In the genomic region with DNA sequence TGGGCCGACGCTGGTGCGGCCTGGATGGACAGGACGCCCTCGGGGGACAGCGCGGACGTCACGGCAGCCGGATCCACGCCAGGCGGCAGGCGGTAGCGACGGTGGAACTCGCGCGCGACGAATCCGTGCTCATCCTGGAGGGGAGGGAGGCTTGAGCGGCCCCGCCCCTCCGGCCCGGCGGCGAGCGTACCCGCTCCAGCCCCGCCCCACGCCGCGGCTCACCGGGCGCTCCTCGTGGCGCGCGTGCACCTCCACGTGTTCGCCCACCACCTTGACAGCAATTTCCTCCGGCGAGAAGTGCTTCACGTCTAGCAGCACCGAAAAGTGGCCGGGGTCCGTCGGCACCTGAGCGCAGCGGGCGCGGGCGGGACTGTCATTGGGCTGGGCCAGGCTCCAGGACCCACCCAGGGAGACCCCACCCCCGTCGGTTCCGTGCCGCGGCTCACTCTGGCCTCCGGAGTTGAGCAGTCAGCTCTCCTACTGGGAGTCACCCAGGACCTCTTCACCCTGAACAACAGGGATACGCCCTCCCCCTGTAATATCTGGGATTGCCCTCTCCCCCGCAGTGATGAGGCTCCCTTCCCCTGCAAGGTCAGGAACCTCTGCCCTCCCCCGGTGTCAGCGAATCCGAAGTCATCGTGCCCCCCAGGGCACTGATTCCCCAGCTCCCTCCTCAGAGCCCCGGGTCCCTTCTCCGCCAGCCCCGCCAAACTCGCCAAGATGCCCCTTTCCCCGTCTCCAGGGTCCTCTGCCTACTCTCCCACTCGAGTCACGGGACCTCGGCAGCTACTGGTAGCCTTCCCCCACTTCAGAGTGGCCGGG, we compare ENCODE assay signal across 7 cellular contexts. TPM values are rescaled to one million over a fixed set of nuclear protein-coding genes. Genes with fewer than 3 reads are reported as not detected.
DNase-seq lines count a peak whose midpoint lies in the region; ATAC-seq, FAIRE-seq and TF ChIP-seq lines count a peak whose summit lies in the region.

No MANE protein-coding gene starts in this region.

- H3K4me3 ChIP-seq in K562, result no peak overlapping the region
- peak overlapping the region; percentile 21 to 92 for H3K4me3 ChIP-seq in left lung

- H2AFZ ChIP-seq in K562 (ENCODE audit: low read depth, low read length), result no peak overlapping the region

- no peak overlapping the region for H3K27ac Mint-ChIP-seq in T-helper 17 cell

- no peaks in the 10 kb centered on the region; the same call in 1 of the 2 replicates for H4K20me1 ChIP-seq in K562 (replicated peaks; ENCODE audit: control insufficient read depth, insufficient read depth, low read length)

- POLR2A ChIA-PET in K562 (lab: Yijun Ruan, JAX), result interaction anchor here (0.5 to 2.2 kb wide), 3 partner anchors 8 to 783 kb away, joined by 4 to 12 read pairs (median 4); partner anchors contain the start of gene LIN37

- H3K9me1 ChIP-seq in K562 (ENCODE audit: control insufficient read depth, insufficient read depth, low read length), result no peaks in the 10 kb centered on the region

- no peak for FAIRE-seq in K562 (lab: Jason Lieb, UNC)

- no peak overlapping the region for H3K4me2 ChIP-seq in K562 (ENCODE audit: insufficient read depth, low read length)

- H3K36me3 ChIP-seq in K562 (ENCODE audit: control insufficient read depth, insufficient read depth, low read length), result peaks cover 30% of the 10 kb centered on the region; the same call in 2 of the 3 replicates
- H3K36me3 ChIP-seq in left lung, result peaks cover 0 to 40% of the 10 kb centered on the region in 2 donors

- H3K27ac ChIP-seq in K562 (ENCODE audit: extremely low read depth, low read depth, low read length) (no peak overlapping the region), left lung (peak overlapping the region; percentile 86 to 94), foreskin keratinocyte (no peak overlapping the region)

- peaks cover 17% of the 10 kb centered on the region for H3K79me2 ChIP-seq in K562 (ENCODE audit: control insufficient read depth, insufficient read depth, low read length)

- H3K9ac ChIP-seq in K562 (ENCODE audit: insufficient read depth in 1 of 2, low read depth in 2 of 2, low read length in 2 of 2), result peak overlapping the region in 1 of 2 experiments; percentile 68; a peak in 2 of 4 replicates

- ATAC-seq in T-helper 17 cell (peak; percentile 10), K562 (no peak), left lung (peak; percentile 7), foreskin keratinocyte (no peak), GM19452 (IDR thresholded peaks at IDR 0.05; ENCODE audit: unreplicated experiment) (no peak)

- H3K36me3 Mint-ChIP-seq in T-helper 17 cell (ENCODE audit: low read depth), result peaks cover 3% of the 10 kb centered on the region

- H3K27me3 ChIP-seq in K562 (ENCODE audit: control insufficient read depth in 2 of 2, insufficient read depth in 2 of 2, low read length in 2 of 2), result no peaks in the 10 kb centered on the region
- H3K27me3 ChIP-seq in left lung, result peaks cover 0 to 21% of the 10 kb centered on the region in 2 donors
- H3K27me3 ChIP-seq in foreskin keratinocyte, result no peaks in the 10 kb centered on the region

- peak; percentile 55 to 71 (median 57) for DNase-seq in T-helper 17 cell
- DNase-seq in K562 (ENCODE audit: extremely low read depth in 1 of 4, low spot score in 3 of 4), result no peak
- peak in 1 of 2 donors; percentile 84 for DNase-seq in left lung
- peak; percentile 42 for DNase-seq in stimulated activated CD8-positive, alpha-beta memory T cell treated with anti-CD3 and anti-CD28 coated beads, Interleukin-12 subunit alpha, Interleukin-12 subunit beta, amount 100 ng/mL, for 4 hours (ENCODE audit: low read depth)
- DNase-seq in foreskin keratinocyte, result no peak
- DNase-seq in NCI-H187 treated with DMSO at 0.1 percent for 48 hours (lab: John Stamatoyannopoulos, UW), result no peak

- no peak for TF ChIP-seq POLR2A in K562 (conservative IDR thresholded peaks at IDR 0.05)

- TF ChIP-seq CTCF in K562 (IDR thresholded peaks at IDR 0.05 in 2 of 3, conservative IDR thresholded peaks at IDR 0.05 in 1 of 3; ENCODE audit: insufficient read depth in 2 of 3, low read depth in 1 of 3, low read length in 3 of 3) (no peak), left lung (IDR thresholded peaks at IDR 0.05) (no peak), foreskin keratinocyte (conservative IDR thresholded peaks at IDR 0.05) (no peak)

- BruUV-seq in K562 (replicated peaks; lab: Mats Ljungman, UMichigan), result no TSS peak

- peaks cover 24% of the 10 kb centered on the region for H3K4me1 Mint-ChIP-seq in T-helper 17 cell

- no peak for TF ChIP-seq EP300 in K562 (IDR thresholded peaks at IDR 0.05; ENCODE audit: low read length)

- 86% methylated on average over 32 of the region's 74 CpGs for WGBS in K562 (ENCODE audit: insufficient coverage, low coverage, missing lambda C conversion rate)

- in situ Hi-C loops in K562 (cut with MboI), result no loop called here

- intact Hi-C loops in K562 (cut with micrococcal nuclease), result no loop called here
- intact Hi-C loops in left lung (cut with DNase I), result no loop called here

- TF ChIP-seq RAD21 in K562 (CRISPR knock-in tag; conservative IDR thresholded peaks at IDR 0.05 in 1 of 2, IDR thresholded peaks at IDR 0.05 in 1 of 2), result no peak

- H3K9me3 ChIP-seq in T-helper 17 cell (ENCODE audit: control insufficient read depth, low read length, poor library complexity, severe bottlenecking), result no peaks in the 10 kb centered on the region
- H3K9me3 ChIP-seq in K562 (replicated peaks; ENCODE audit: control insufficient read depth, insufficient read depth, low read depth, low read length), result no peaks in the 10 kb centered on the region; the same call in 1 of the 2 replicates
- H3K9me3 ChIP-seq in left lung, result no peaks in the 10 kb centered on the region

- CTCF ChIA-PET in K562 (lab: Yijun Ruan, JAX; ENCODE audit: low intra/inter-chr PET ratio), result no interaction called here

- peak overlapping the region; percentile 65 for H3K4me3 Mint-ChIP-seq in T-helper 17 cell

- H3K4me1 ChIP-seq in K562 (replicated peaks in 1 of 2; ENCODE audit: control insufficient read depth in 2 of 2, insufficient read depth in 2 of 2, low read length in 2 of 2), result peaks cover 13 to 41% of the 10 kb centered on the region in 2 experiments
- peaks cover 13 to 41% of the 10 kb centered on the region in 2 donors for H3K4me1 ChIP-seq in left lung
- H3K4me1 ChIP-seq in foreskin keratinocyte, result no peaks in the 10 kb centered on the region

- no peaks in the 10 kb centered on the region for H3K27me3 Mint-ChIP-seq in T-helper 17 cell

RNA-seq across cellular contexts. Expression of gene HSPB6, which starts 1.1 kb away (rescaled TPM):
- total RNA-seq in T-helper 17 cell (not detected), K562 (2014; rRNA removed) (not detected in 2 replicates), K562 (2014; rRNA removed; fragmentation: Illumina TruSeq; extraction: Trizol) (not detected in 2 replicates), K562 (2015; rRNA removed; fragmentation: Illumina TruSeq; extraction: Trizol) (not detected in 2 replicates), K562 (2021) (0.40 and 0.55 TPM in 2 replicates), left lung (10 to 100 TPM; 38.3 to 39.7 TPM), foreskin keratinocyte (0.07 and 0.10 TPM in 2 replicates)
- total RNA-seq in K562 (2011; cell fraction: chromatin; rRNA removed; ENCODE audit: low replicate concordance), result 0.32 TPM in 1 of 2 replicates, not detected in the other
- 0.50 and 0.92 TPM in 2 replicates for total RNA-seq in K562 (2011; cell fraction: nucleolus; rRNA removed)
- not detected in 2 replicates for total RNA-seq in K562 (2011; cell fraction: nucleoplasm; rRNA removed)
- polyA plus RNA-seq in K562 (2011; rRNA removed) (0.05 TPM in 1 of 2 replicates, not detected in the other), K562 (2014; fragmentation: Illumina TruSeq; extraction: Trizol) (0.14 TPM in 1 of 2 replicates, not detected in the other), K562 (2014; fragmentation: Nextera tagmentation; extraction: Ambion mirVana) (not detected), K562 (2014; rRNA removed) (not detected in 2 replicates), foreskin keratinocyte (0.39 and 0.46 TPM in 2 replicates)
- polyA plus RNA-seq in K562 (2011; cell fraction: cytosol; rRNA removed), result 0.10 and 0.13 TPM in 2 replicates
- 0.24 and 0.63 TPM in 2 replicates for polyA plus RNA-seq in K562 (2011; cell fraction: nucleus; rRNA removed)
- polyA plus RNA-seq in K562 (2012), result 0.07 and 0.51 TPM in 2 replicates
- polyA minus RNA-seq in K562 (2011; rRNA and poly(A)+ RNA removed), result 0.15 TPM in 1 of 2 replicates, not detected in the other
- not detected in 2 replicates for polyA minus RNA-seq in K562 (2011; cell fraction: cytosol; rRNA and poly(A)+ RNA removed)
- 0.22 TPM in 1 of 2 replicates, not detected in the other for polyA minus RNA-seq in K562 (2011; cell fraction: nucleus; rRNA and poly(A)+ RNA removed)

RNA-seq across cellular contexts. Expression of gene PROSER3, which starts 2.2 kb away (rescaled TPM):
- total RNA-seq in T-helper 17 cell (10 to 100 TPM; 36.2 to 36.6 TPM), K562 (2014; rRNA removed) (3.5 and 8.6 TPM in 2 replicates), K562 (2014; rRNA removed; fragmentation: Illumina TruSeq; extraction: Trizol) (4.2 and 5.1 TPM in 2 replicates), K562 (2015; rRNA removed; fragmentation: Illumina TruSeq; extraction: Trizol) (4.3 and 5.7 TPM in 2 replicates), K562 (2021) (33.2 and 39.5 TPM in 2 replicates), left lung (10 to 100 TPM; 21.8 to 22.2 TPM), foreskin keratinocyte (13.6 and 15.6 TPM in 2 replicates)
- 64.1 and 158 TPM in 2 replicates for total RNA-seq in K562 (2011; cell fraction: chromatin; rRNA removed; ENCODE audit: low replicate concordance)
- 52.5 and 58.5 TPM in 2 replicates for total RNA-seq in K562 (2011; cell fraction: nucleolus; rRNA removed)
- 66.7 and 109 TPM in 2 replicates for total RNA-seq in K562 (2011; cell fraction: nucleoplasm; rRNA removed)
- polyA plus RNA-seq in K562 (2011; rRNA removed) (6.3 and 14.0 TPM in 2 replicates), K562 (2014; fragmentation: Illumina TruSeq; extraction: Trizol) (32.4 and 33.3 TPM in 2 replicates), K562 (2014; fragmentation: Nextera tagmentation; extraction: Ambion mirVana) (1 to 10 TPM; 1.0 to 1.5 TPM), K562 (2014; rRNA removed) (12.8 and 14.7 TPM in 2 replicates), foreskin keratinocyte (5.5 and 6.9 TPM in 2 replicates)
- polyA plus RNA-seq in K562 (2011; cell fraction: cytosol; rRNA removed), result 7.7 and 11.7 TPM in 2 replicates
- polyA plus RNA-seq in K562 (2011; cell fraction: nucleus; rRNA removed), result 29.7 and 50.1 TPM in 2 replicates
- 17.2 and 22.4 TPM in 2 replicates for polyA plus RNA-seq in K562 (2012)
- 9.2 and 10.3 TPM in 2 replicates for polyA minus RNA-seq in K562 (2011; rRNA and poly(A)+ RNA removed)
- 15.5 and 16.1 TPM in 2 replicates for polyA minus RNA-seq in K562 (2011; cell fraction: cytosol; rRNA and poly(A)+ RNA removed)
- polyA minus RNA-seq in K562 (2011; cell fraction: nucleus; rRNA and poly(A)+ RNA removed), result 10.3 and 12.0 TPM in 2 replicates

RNA-seq across cellular contexts. Expression of gene LIN37, which starts 7.4 kb away (rescaled TPM):
- total RNA-seq in T-helper 17 cell, result 10 to 100 TPM; 12.6 to 13.6 TPM
- total RNA-seq in K562 (2011; cell fraction: chromatin; rRNA removed; ENCODE audit: low replicate concordance), result 16.9 and 59.4 TPM in 2 replicates
- 32.5 and 40.4 TPM in 2 replicates for total RNA-seq in K562 (2011; cell fraction: nucleolus; rRNA removed)
- total RNA-seq in K562 (2011; cell fraction: nucleoplasm; rRNA removed), result 22.7 and 31.1 TPM in 2 replicates
- 7.7 and 10.3 TPM in 2 replicates for total RNA-seq in K562 (2014; rRNA removed)
- 5.0 and 5.7 TPM in 2 replicates for total RNA-seq in K562 (2014; rRNA removed; fragmentation: Illumina TruSeq; extraction: Trizol)
- total RNA-seq in K562 (2015; rRNA removed; fragmentation: Illumina TruSeq; extraction: Trizol), result 8.5 and 8.6 TPM in 2 replicates
- 9.2 TPM in 2 replicates for total RNA-seq in K562 (2021)
- 4.4 and 8.7 TPM in 2 replicates for polyA plus RNA-seq in K562 (2011; rRNA removed)
- 11.6 and 13.7 TPM in 2 replicates for polyA plus RNA-seq in K562 (2011; cell fraction: cytosol; rRNA removed)
- polyA plus RNA-seq in K562 (2011; cell fraction: nucleus; rRNA removed), result 45.6 and 54.7 TPM in 2 replicates
- 7.4 and 16.7 TPM in 2 replicates for polyA plus RNA-seq in K562 (2012)
- polyA plus RNA-seq in K562 (2014; fragmentation: Illumina TruSeq; extraction: Trizol), result 11.5 and 14.4 TPM in 2 replicates
- 1 to 10 TPM; 1.2 to 3.1 TPM for polyA plus RNA-seq in K562 (2014; fragmentation: Nextera tagmentation; extraction: Ambion mirVana)
- 9.0 and 12.5 TPM in 2 replicates for polyA plus RNA-seq in K562 (2014; rRNA removed)
- polyA minus RNA-seq in K562 (2011; rRNA and poly(A)+ RNA removed), result 4.6 and 4.8 TPM in 2 replicates
- 12.8 and 14.8 TPM in 2 replicates for polyA minus RNA-seq in K562 (2011; cell fraction: cytosol; rRNA and poly(A)+ RNA removed)
- polyA minus RNA-seq in K562 (2011; cell fraction: nucleus; rRNA and poly(A)+ RNA removed), result 13.2 and 21.9 TPM in 2 replicates
- 1 to 10 TPM; 6.6 to 9.9 TPM for total RNA-seq in left lung
- 9.5 and 12.8 TPM in 2 replicates for total RNA-seq in foreskin keratinocyte
- polyA plus RNA-seq in foreskin keratinocyte, result 15.7 and 16.3 TPM in 2 replicates

RNA-seq across cellular contexts. Expression of gene PSENEN, which starts 10.3 kb away (rescaled TPM):
- total RNA-seq in T-helper 17 cell (10 to 100 TPM; 21.2 to 24.9 TPM), K562 (2014; rRNA removed) (42.3 and 49.6 TPM in 2 replicates), K562 (2014; rRNA removed; fragmentation: Illumina TruSeq; extraction: Trizol) (48.0 and 53.3 TPM in 2 replicates), K562 (2015; rRNA removed; fragmentation: Illumina TruSeq; extraction: Trizol) (59.0 and 61.1 TPM in 2 replicates), K562 (2021) (63.1 and 65.7 TPM in 2 replicates), left lung (10 to 100 TPM; 59.6 to 90.3 TPM), foreskin keratinocyte (63.7 and 75.8 TPM in 2 replicates)
- total RNA-seq in K562 (2011; cell fraction: chromatin; rRNA removed; ENCODE audit: low replicate concordance), result 14.8 and 25.8 TPM in 2 replicates
- 38.7 and 45.7 TPM in 2 replicates for total RNA-seq in K562 (2011; cell fraction: nucleolus; rRNA removed)
- total RNA-seq in K562 (2011; cell fraction: nucleoplasm; rRNA removed), result 23.4 and 27.6 TPM in 2 replicates
- polyA plus RNA-seq in K562 (2011; rRNA removed) (29.6 and 34.5 TPM in 2 replicates), K562 (2014; fragmentation: Illumina TruSeq; extraction: Trizol) (54.2 and 58.6 TPM in 2 replicates), K562 (2014; fragmentation: Nextera tagmentation; extraction: Ambion mirVana) (100 to 1,000 TPM; 261 to 299 TPM), K562 (2014; rRNA removed) (76.5 and 79.2 TPM in 2 replicates), foreskin keratinocyte (118 and 136 TPM in 2 replicates)
- polyA plus RNA-seq in K562 (2011; cell fraction: cytosol; rRNA removed), result 47.5 and 76.3 TPM in 2 replicates
- polyA plus RNA-seq in K562 (2011; cell fraction: nucleus; rRNA removed), result 25.2 and 26.0 TPM in 2 replicates
- 61.9 and 63.5 TPM in 2 replicates for polyA plus RNA-seq in K562 (2012)
- polyA minus RNA-seq in K562 (2011; rRNA and poly(A)+ RNA removed), result 22.1 and 30.1 TPM in 2 replicates
- 10.7 and 13.5 TPM in 2 replicates for polyA minus RNA-seq in K562 (2011; cell fraction: cytosol; rRNA and poly(A)+ RNA removed)
- 5.4 and 7.6 TPM in 2 replicates for polyA minus RNA-seq in K562 (2011; cell fraction: nucleus; rRNA and poly(A)+ RNA removed)

RNA-seq across cellular contexts. Expression of gene U2AF1L4, which starts 10.5 kb away (rescaled TPM):
- 10 to 100 TPM; 48.1 to 68.2 TPM for total RNA-seq in T-helper 17 cell
- 25.9 and 46.7 TPM in 2 replicates for total RNA-seq in K562 (2011; cell fraction: chromatin; rRNA removed; ENCODE audit: low replicate concordance)
- 26.5 and 31.5 TPM in 2 replicates for total RNA-seq in K562 (2011; cell fraction: nucleolus; rRNA removed)
- total RNA-seq in K562 (2011; cell fraction: nucleoplasm; rRNA removed), result 29.8 and 35.6 TPM in 2 replicates
- total RNA-seq in K562 (2014; rRNA removed), result 11.3 and 14.0 TPM in 2 replicates
- total RNA-seq in K562 (2014; rRNA removed; fragmentation: Illumina TruSeq; extraction: Trizol), result 6.6 and 8.4 TPM in 2 replicates
- total RNA-seq in K562 (2015; rRNA removed; fragmentation: Illumina TruSeq; extraction: Trizol), result 8.9 and 12.6 TPM in 2 replicates
- 11.2 and 14.8 TPM in 2 replicates for total RNA-seq in K562 (2021)
- polyA plus RNA-seq in K562 (2011; rRNA removed), result 9.5 and 16.9 TPM in 2 replicates
- polyA plus RNA-seq in K562 (2011; cell fraction: cytosol; rRNA removed), result 12.9 and 18.3 TPM in 2 replicates
- polyA plus RNA-seq in K562 (2011; cell fraction: nucleus; rRNA removed), result 85.9 and 97.8 TPM in 2 replicates
- 14.7 and 19.2 TPM in 2 replicates for polyA plus RNA-seq in K562 (2012)
- 14.4 and 16.7 TPM in 2 replicates for polyA plus RNA-seq in K562 (2014; fragmentation: Illumina TruSeq; extraction: Trizol)
- 10 to 100 TPM in 1 of 2 experiments, 1 to 10 TPM in 1; 9.7 to 16.7 TPM for polyA plus RNA-seq in K562 (2014; fragmentation: Nextera tagmentation; extraction: Ambion mirVana)
- polyA plus RNA-seq in K562 (2014; rRNA removed), result 14.4 and 19.5 TPM in 2 replicates
- polyA minus RNA-seq in K562 (2011; rRNA and poly(A)+ RNA removed), result 4.6 and 7.1 TPM in 2 replicates
- polyA minus RNA-seq in K562 (2011; cell fraction: cytosol; rRNA and poly(A)+ RNA removed), result 3.1 and 9.3 TPM in 2 replicates
- 10.8 and 16.2 TPM in 2 replicates for polyA minus RNA-seq in K562 (2011; cell fraction: nucleus; rRNA and poly(A)+ RNA removed)
- 10 to 100 TPM; 15.2 to 16.6 TPM for total RNA-seq in left lung
- total RNA-seq in foreskin keratinocyte, result 10.4 and 12.7 TPM in 2 replicates
- polyA plus RNA-seq in foreskin keratinocyte, result 15.1 and 18.4 TPM in 2 replicates

Comparison
In these comparisons a context has a peak if more than half of its experiments do, and no peak if none do; other contexts are left out.
1. ATAC-seq: peak in T-helper 17 cell (single experiment) and left lung (single experiment); none in K562 (single experiment), foreskin keratinocyte (single experiment) and GM19452 (single experiment).
2. DNase-seq: peak in T-helper 17 cell (3 of 3) and stimulated activated CD8-positive, alpha-beta memory T cell treated with anti-CD3 and anti-CD28 coated beads, Interleukin-12 subunit alpha, Interleukin-12 subunit beta, amount 100 ng/mL, for 4 hours (single experiment); none in K562 (0 of 4), foreskin keratinocyte (0 of 2) and NCI-H187 treated with DMSO at 0.1 percent for 48 hours (single experiment).
3. H3K27ac ChIP-seq: peak in left lung (2 of 2); none in K562 (single experiment) and foreskin keratinocyte (single experiment).
4. RNA of gene HSPB6, which starts 1.1 kb away (total RNA-seq): 38.3 to 39.7 TPM in left lung; 0.07 to 0.10 TPM in foreskin keratinocyte, not detected in T-helper 17 cell and 0.32 to 0.92 TPM in K562; every median in the first group is over 10 times any median in the second.